18 cellular contexts compared by ENCODE assay signal in the genomic region with DNA sequence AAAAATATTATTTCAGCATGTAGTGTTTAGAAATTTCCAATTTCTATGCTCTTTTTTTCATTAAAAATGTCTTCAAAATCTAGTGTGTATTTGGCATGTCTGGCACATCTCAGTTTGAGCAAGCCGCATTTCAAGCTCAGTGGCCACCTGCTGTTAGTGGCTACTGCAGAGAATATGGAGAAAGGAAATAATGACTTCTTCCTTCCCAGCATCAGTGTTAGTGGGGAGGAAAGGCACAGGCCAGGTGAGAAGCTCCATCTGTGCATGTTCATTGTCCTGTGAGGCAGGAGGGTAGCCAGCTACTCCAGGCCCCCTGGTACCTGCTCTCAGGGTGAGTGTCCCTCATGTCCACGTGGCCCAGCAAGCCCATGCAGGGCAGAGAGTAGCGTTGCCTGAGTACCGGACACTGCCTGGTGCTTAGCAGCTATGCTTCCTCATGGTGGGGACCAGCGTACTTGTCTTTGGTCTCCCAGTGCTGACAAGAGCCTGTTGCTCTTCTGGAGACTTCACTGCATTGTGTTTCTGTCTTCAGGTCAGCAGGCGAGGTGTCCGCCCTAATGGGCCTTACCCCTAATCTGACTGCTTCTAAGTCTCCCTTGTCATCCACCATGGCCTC.
DNase-seq lines count a peak whose midpoint lies in the region; ATAC-seq, FAIRE-seq and TF ChIP-seq lines count a peak whose summit lies in the region.
"Had no signal": no experiment of that assay in that cellular context is flagged by ENCODE, and none has a peak within 500 bp of the region (broad histone marks: within the 10 kb centered on the region; RNA-seq: fewer than 3 reads in every experiment).

No MANE protein-coding gene starts in this region.

- no peak overlapping the region for H2BK15ac ChIP-seq in H9 (ENCODE audit: low read depth, low read length)
- H2BK15ac ChIP-seq in mesendoderm (replicated peaks; ENCODE audit: low read depth): no peak overlapping the region

- H2AK5ac ChIP-seq in H9 (ENCODE audit: insufficient read length, low read length): no peak overlapping the region
- peak overlapping the region; percentile 3 for H2AK5ac ChIP-seq in mesendoderm (ENCODE audit: low read length)

- H3K23me2 ChIP-seq in H9 (ENCODE audit: insufficient read length, low read depth, low read length, poor library complexity, severe bottlenecking): no peaks in the 10 kb centered on the region

- H4K91ac ChIP-seq in H9 (ENCODE audit: insufficient read length, low read depth, low read length): no peak overlapping the region

- H3K27me3 ChIP-seq in H9 (ENCODE audit: insufficient read depth, low read length) (no peaks in the 10 kb centered on the region), bronchial epithelial cell (ENCODE audit: control insufficient read depth, insufficient read depth, low read length) (no peaks in the 10 kb centered on the region), mesendoderm (ENCODE audit: insufficient read depth, low read length, poor library complexity) (no peaks in the 10 kb centered on the region)
- H3K27me3 ChIP-seq: BLaER1 treated with 17β-estradiol and CSF1 and Interleukin-3, amounts not matched to agents 10 nM and 100 nM had no signal

- H3K36me3 ChIP-seq in bronchial epithelial cell (ENCODE audit: control insufficient read depth, insufficient read depth, low read length) (no peaks in the 10 kb centered on the region), mesendoderm (ENCODE audit: control insufficient read depth, insufficient read depth, low read length) (no peaks in the 10 kb centered on the region)
- H3K36me3 ChIP-seq: BLaER1 treated with 17β-estradiol and CSF1 and Interleukin-3, amounts not matched to agents 10 nM and 100 nM; HAP-1 had no signal

- H3K79me2 ChIP-seq in H9 (ENCODE audit: insufficient read depth, low read length) (no peaks in the 10 kb centered on the region), mesendoderm (ENCODE audit: control insufficient read depth, insufficient read depth, low read length) (no peaks in the 10 kb centered on the region)

- H3K56ac ChIP-seq in H9 (ENCODE audit: insufficient read length, low read depth, low read length) (no peak overlapping the region), mesendoderm (ENCODE audit: low read length) (peak overlapping the region; percentile 56)

- no peaks in the 10 kb centered on the region for H4K20me1 ChIP-seq in H9 (ENCODE audit: control insufficient read depth, insufficient read depth, insufficient read length)
- H4K20me1 ChIP-seq: BLaER1 treated with 17β-estradiol and CSF1 and Interleukin-3, amounts not matched to agents 10 nM and 100 nM had no signal

- TF ChIP-seq CTCF in H9 (conservative IDR thresholded peaks at IDR 0.05) (no peak), bronchial epithelial cell (IDR thresholded peaks at IDR 0.05; ENCODE audit: insufficient read depth, low read length, severe bottlenecking) (no peak)

- H3K23ac ChIP-seq in H9 (ENCODE audit: insufficient read length, low read depth, low read length): no peak overlapping the region
- H3K23ac ChIP-seq in mesendoderm (ENCODE audit: low read length): no peak overlapping the region

- H3K4me1 ChIP-seq in H9 (ENCODE audit: insufficient read depth, low read length) (peaks cover 14% of the 10 kb centered on the region; the same call in 1 of the 2 replicates), mesendoderm (ENCODE audit: control insufficient read depth, low read depth, low read length) (peaks cover 19% of the 10 kb centered on the region)

- ATAC-seq in stimulated activated memory B cell treated with anti-CD40 and anti-IgM and Interleukin-4, amounts not matched to agents 10 μg/mL and 1 μg/mL and 100 μg/mL, for 72 hours: peak; percentile 51
- ATAC-seq: GM23338, HepG2 had no signal

- no peak overlapping the region for H3K4me3 ChIP-seq in bronchial epithelial cell (ENCODE audit: low read depth, low read length)
- H3K4me3 ChIP-seq in mesendoderm (ENCODE audit: low read length): no peak overlapping the region
- H3K4me3 ChIP-seq: BLaER1 treated with 17β-estradiol and CSF1 and Interleukin-3, amounts not matched to agents 10 nM and 100 nM; GM23338; HAP-1 had no signal

- H3K4me1 Mint-ChIP-seq in H9: peaks cover 40 to 46% of the 10 kb centered on the region in 2 experiments
- peaks cover 5% of the 10 kb centered on the region for H3K4me1 Mint-ChIP-seq in stimulated activated memory B cell treated with anti-CD40 and anti-IgM and Interleukin-4, amounts not matched to agents 10 μg/mL and 1 μg/mL and 100 μg/mL, for 72 hours

- no peak for TF ChIP-seq POLR2A in GM12891 (IDR thresholded peaks at IDR 0.05; ENCODE audit: low read depth, low read length)

- H3K4me2 ChIP-seq in H9 (ENCODE audit: insufficient read depth, insufficient read length, low read length) (no peak overlapping the region), mesendoderm (ENCODE audit: low read length) (no peak overlapping the region)
- H3K4me2 ChIP-seq: BLaER1 treated with 17β-estradiol and CSF1 and Interleukin-3, amounts not matched to agents 10 nM and 100 nM; GM23338 had no signal

- H3K4ac ChIP-seq in H9 (ENCODE audit: low read depth, low read length): no peak overlapping the region
- H3K4ac ChIP-seq in mesendoderm (ENCODE audit: low read depth, low read length): no peak overlapping the region

- no peaks in the 10 kb centered on the region for H3K9me3 Mint-ChIP-seq in H9
- no peaks in the 10 kb centered on the region for H3K9me3 Mint-ChIP-seq in stimulated activated memory B cell treated with anti-CD40 and anti-IgM and Interleukin-4, amounts not matched to agents 10 μg/mL and 1 μg/mL and 100 μg/mL, for 72 hours
- H3K9me3 Mint-ChIP-seq: GM23338, HFFc6 had no signal

- peak; percentile 55 for FAIRE-seq in bronchial epithelial cell (lab: Jason Lieb, UNC)
- no peak for FAIRE-seq in GM12891 (lab: Jason Lieb, UNC)
- FAIRE-seq: HepG2, HTR-8/SVneo had no signal

- peak overlapping the region in 2 of 3 experiments; percentile 38 to 56; a peak in 2 of 7 replicates for H3K27ac Mint-ChIP-seq in H9
- H3K27ac Mint-ChIP-seq in stimulated activated memory B cell treated with anti-CD40 and anti-IgM and Interleukin-4, amounts not matched to agents 10 μg/mL and 1 μg/mL and 100 μg/mL, for 72 hours: no peak overlapping the region
- H3K27ac Mint-ChIP-seq: CD4-positive, CD25-positive, alpha-beta regulatory T cell; GM23338; HFFc6 had no signal

- no peaks in the 10 kb centered on the region for H3K27me3 Mint-ChIP-seq in H9 (ENCODE audit: low read depth)
- H3K27me3 Mint-ChIP-seq in stimulated activated memory B cell treated with anti-CD40 and anti-IgM and Interleukin-4, amounts not matched to agents 10 μg/mL and 1 μg/mL and 100 μg/mL, for 72 hours: peaks cover 20% of the 10 kb centered on the region

- H2BK120ac ChIP-seq in H9 (ENCODE audit: low read depth, low read length, poor library complexity, severe bottlenecking): no peak overlapping the region
- no peak overlapping the region for H2BK120ac ChIP-seq in mesendoderm (ENCODE audit: low read depth, low read length)

- no peak overlapping the region for H2AFZ ChIP-seq in H9 (ENCODE audit: low read length)
- H2AFZ ChIP-seq: GM23338 had no signal

- peak overlapping the region; percentile 59 for H3K18ac ChIP-seq in H9 (ENCODE audit: insufficient read length, low read depth, low read length)
- no peak overlapping the region for H3K18ac ChIP-seq in mesendoderm (ENCODE audit: low read length)

- H3T11ph ChIP-seq in H9 (ENCODE audit: low read length): no peak overlapping the region

- H3K27ac ChIP-seq in H9 (ENCODE audit: insufficient read length, low read depth, low read length) (no peak overlapping the region), mesendoderm (ENCODE audit: low read depth, low read length) (no peak overlapping the region)
- H3K27ac ChIP-seq: BLaER1 treated with 17β-estradiol and CSF1 and Interleukin-3, amounts not matched to agents 10 nM and 100 nM had no signal

- H3K9ac ChIP-seq in H9 (ENCODE audit: extremely low read depth, insufficient read length, low read length): no peak overlapping the region
- H3K9ac ChIP-seq in mesendoderm (ENCODE audit: low read length): no peak overlapping the region
- H3K9ac ChIP-seq: BLaER1 treated with 17β-estradiol and CSF1 and Interleukin-3, amounts not matched to agents 10 nM and 100 nM had no signal

- H4K8ac ChIP-seq in H9 (replicated peaks; ENCODE audit: insufficient read length, low read depth, low read length) (no peak overlapping the region), mesendoderm (ENCODE audit: low read depth, low read length) (no peak overlapping the region)

- no peak for DNase-seq in H9
- DNase-seq in bronchial epithelial cell (ENCODE audit: low read depth): no peak
- peak; percentile 64 for DNase-seq in mesendoderm
- no peak for DNase-seq in mesenteric fat pad (ENCODE audit: low spot score)
- no peak for DNase-seq in GM12891 (ENCODE audit: insufficient read length, low spot score)
- no peak for DNase-seq in NK-92 treated with Interleukin-12 subunit alpha and Interleukin-12 subunit beta, amount 100 ng/mL, for 24 hours (lab: John Stamatoyannopoulos, UW)
- DNase-seq in NCI-H526 treated with DMSO at 0.1 percent for 48 hours (lab: John Stamatoyannopoulos, UW): no peak
- DNase-seq: 8988T; CD4-positive, CD25-positive, alpha-beta regulatory T cell; DMS53; GF-D8; HFFc6 had no signal

- H4K5ac ChIP-seq in H9 (ENCODE audit: insufficient read length, low read depth, low read length) (no peak overlapping the region), mesendoderm (ENCODE audit: low read length) (no peak overlapping the region)

- H2BK5ac ChIP-seq in H9 (ENCODE audit: insufficient read length, low read length) (no peak overlapping the region), mesendoderm (ENCODE audit: low read length) (peak overlapping the region; percentile 75)

- H3K4me3 Mint-ChIP-seq in H9: no peak overlapping the region; a peak in 1 of 5 replicates
- no peak overlapping the region for H3K4me3 Mint-ChIP-seq in stimulated activated memory B cell treated with anti-CD40 and anti-IgM and Interleukin-4, amounts not matched to agents 10 μg/mL and 1 μg/mL and 100 μg/mL, for 72 hours
- H3K4me3 Mint-ChIP-seq: CD4-positive, CD25-positive, alpha-beta regulatory T cell; GM23338; HFFc6 had no signal

- no peak overlapping the region; the same call in 1 of the 2 replicates for H3K14ac ChIP-seq in H9 (ENCODE audit: insufficient read depth, low read length)

- no peak overlapping the region for H2BK20ac ChIP-seq in H9 (ENCODE audit: low read depth, low read length, poor library complexity, severe bottlenecking)

- peak overlapping the region; percentile 65 for H2BK12ac ChIP-seq in H9 (ENCODE audit: insufficient read length, low read depth, low read length)

- no peaks in the 10 kb centered on the region for H3K36me3 Mint-ChIP-seq in H9 (ENCODE audit: insufficient read depth in 1 of 3, low read depth in 3 of 3)
- H3K36me3 Mint-ChIP-seq in stimulated activated memory B cell treated with anti-CD40 and anti-IgM and Interleukin-4, amounts not matched to agents 10 μg/mL and 1 μg/mL and 100 μg/mL, for 72 hours: no peaks in the 10 kb centered on the region
- H3K36me3 Mint-ChIP-seq: CD4-positive, CD25-positive, alpha-beta regulatory T cell had no signal

- no peaks in the 10 kb centered on the region for H3K79me1 ChIP-seq in H9 (ENCODE audit: insufficient read depth, low read depth, low read length, poor library complexity, severe bottlenecking)
- H3K79me1 ChIP-seq in mesendoderm (ENCODE audit: low read length): no peaks in the 10 kb centered on the region

- H3K9me3 ChIP-seq in H9 (ENCODE audit: control insufficient read depth, low read depth, low read length): no peaks in the 10 kb centered on the region
- H3K9me3 ChIP-seq: BLaER1 treated with 17β-estradiol and CSF1 and Interleukin-3, amounts not matched to agents 10 nM and 100 nM; HAP-1 had no signal

- WGBS in H9 (ENCODE audit: extremely low coverage, insufficient read length, low lambda C conversion rate): no CpG with 5 or more reads among the region's 7 CpGs
- no CpG with 5 or more reads among the region's 7 CpGs for WGBS in mesendoderm (ENCODE audit: extremely low coverage, insufficient coverage, low lambda C conversion rate)
